In genomic region chr19:48613852-48614435, GRCh38 we compare ENCODE assay signal across 10 cellular contexts. TPM values are rescaled to one million over a fixed set of nuclear protein-coding genes. Genes with fewer than 3 reads are reported as not detected.
DNase-seq lines count a peak whose midpoint lies in the region; ATAC-seq, FAIRE-seq and TF ChIP-seq lines count a peak whose summit lies in the region.
"Had no signal": no experiment of that assay in that cellular context is flagged by ENCODE, and none has a peak within 500 bp of the region (broad histone marks: within the 10 kb centered on the region; RNA-seq: fewer than 3 reads in every experiment).

No MANE protein-coding gene starts in this region.

- TF ChIP-seq EP300 in A549 (IDR thresholded peaks at IDR 0.05): no peak

- peak; percentile 28 to 36 for ATAC-seq in A549
- peak; percentile 5 to 8 for ATAC-seq in activated naive CD4-positive, alpha-beta T cell treated with anti-CD3 and anti-CD28 coated beads, Interleukin-2, amount 50 U/mL, for 72 hours

- peaks cover 29% of the 10 kb centered on the region for H3K4me1 Mint-ChIP-seq in mesothelial cell of epicardium

- no peak for TF ChIP-seq CTCF in A549 (IDR thresholded peaks at IDR 0.05)
- TF ChIP-seq CTCF in mesothelial cell of epicardium (IDR thresholded peaks at IDR 0.05; ENCODE audit: unreplicated experiment): no peak

- TF ChIP-seq POLR2A in A549 (IDR thresholded peaks at IDR 0.05; ENCODE audit: low read length): no peak

- FAIRE-seq in A549 (lab: Jason Lieb, UNC): no peak

- peaks cover 20% of the 10 kb centered on the region; the same call in 1 of the 2 replicates for H3F3A ChIP-seq in GM23248 (ENCODE audit: insufficient read depth)

- H3K4me2 ChIP-seq in A549 (no peak overlapping the region), GM23248 (ENCODE audit: unreplicated experiment) (no peak overlapping the region)

- 84% methylated on average over 13 of the region's 13 CpGs for WGBS in A549 (ENCODE audit: missing lambda C conversion rate)
- WGBS in GM23248 (ENCODE audit: low coverage in 1 of 2, low lambda C conversion rate in 2 of 2, missing lambda C conversion rate in 2 of 2), 2 experiments: 55 to 67% methylated on average over 13 of the region's 13 CpGs

- H3K9me3 ChIP-seq in A549: no peaks in the 10 kb centered on the region
- no peaks in the 10 kb centered on the region for H3K9me3 ChIP-seq in GM23248 (ENCODE audit: low read depth)

- no peaks in the 10 kb centered on the region for H3K27me3 ChIP-seq in GM23248 (replicated peaks; ENCODE audit: insufficient read depth)

- peaks cover 41% of the 10 kb centered on the region for H3K4me1 ChIP-seq in A549
- peaks cover 14% of the 10 kb centered on the region for H3K4me1 ChIP-seq in GM23248 (ENCODE audit: insufficient read depth)

- no peak overlapping the region for H2AFZ ChIP-seq in GM23248

- POLR2A ChIA-PET in A549 (lab: Yijun Ruan, JAX): interaction anchor here (0.5 to 0.9 kb wide), 4 partner anchors 9 to 748 kb away, joined by 3 read pairs; partner anchors contain the start of gene TEAD2

- peaks cover 33% of the 10 kb centered on the region for H3K79me2 ChIP-seq in GM23248 (ENCODE audit: insufficient read depth)

- H3K27ac Mint-ChIP-seq in activated naive CD4-positive, alpha-beta T cell treated with anti-CD3 and anti-CD28 coated beads, Interleukin-2, amount 50 U/mL, for 72 hours: peak overlapping the region; percentile 51 to 99
- peak overlapping the region; percentile 43 for H3K27ac Mint-ChIP-seq in mesothelial cell of epicardium

- no peaks in the 10 kb centered on the region for H3K27me3 Mint-ChIP-seq in mesothelial cell of epicardium (ENCODE audit: low read depth)

- H4K20me1 ChIP-seq in GM23248 (ENCODE audit: insufficient read depth): peaks cover 12% of the 10 kb centered on the region; the same call in 1 of the 2 replicates

- no peak for TF ChIP-seq RAD21 in A549 (conservative IDR thresholded peaks at IDR 0.05 in 1 of 2, IDR thresholded peaks at IDR 0.05 in 1 of 2)

- H3K36me3 ChIP-seq in GM23248 (ENCODE audit: low read depth): peaks cover 21% of the 10 kb centered on the region

- H3K9me2 ChIP-seq in GM23248 (ENCODE audit: insufficient read depth): no peaks in the 10 kb centered on the region

- H3K27ac ChIP-seq in A549 (peak overlapping the region in 1 of 2 experiments; percentile 90; a peak in 3 of 6 replicates), GM23248 (no peak overlapping the region)

- H3K9ac ChIP-seq in GM23248: no peak overlapping the region

- peaks cover 29 to 30% of the 10 kb centered on the region in 2 donors for H3K36me3 Mint-ChIP-seq in activated naive CD4-positive, alpha-beta T cell treated with anti-CD3 and anti-CD28 coated beads, Interleukin-2, amount 50 U/mL, for 72 hours
- H3K36me3 Mint-ChIP-seq in mesothelial cell of epicardium: peaks cover 5% of the 10 kb centered on the region

- H3K4me3 ChIP-seq in A549: no peak overlapping the region
- H3K4me3 ChIP-seq in GM23248: no peak overlapping the region

- in situ Hi-C loops in GM23248 (cut with MboI): no loop called here

- DNase-seq in A549 (ENCODE audit: low read depth in 1 of 2, low spot score in 1 of 2) (no peak), GM23248 (peak; percentile 26), mesothelial cell of epicardium (ENCODE audit: low spot score in 2 of 2, unreplicated experiment in 2 of 2) (no peak), GM03348 (ENCODE audit: low spot score) (no peak), DMS53 (lab: John Stamatoyannopoulos, UW) (no peak), foreskin melanocyte (no peak)
- no peak for DNase-seq in activated naive CD4-positive, alpha-beta T cell treated with anti-CD3 and anti-CD28 coated beads, Interleukin-2, amount 50 U/mL, for 72 hours (ENCODE audit: low spot score in 2 of 2)
- DNase-seq in effector CD8-positive, alpha-beta T cell (lab: John Stamatoyannopoulos, UW): no peak
- DNase-seq: activated CD4-positive, alpha-beta T cell treated with anti-CD3 and anti-CD28 coated beads, Interleukin-2, amount 50 U/mL, for 1 hour had no signal

- H3K4me3 Mint-ChIP-seq in mesothelial cell of epicardium: no peak overlapping the region

- H3K9me3 Mint-ChIP-seq in activated naive CD4-positive, alpha-beta T cell treated with anti-CD3 and anti-CD28 coated beads, Interleukin-2, amount 50 U/mL, for 72 hours: no peaks in the 10 kb centered on the region
- H3K9me3 Mint-ChIP-seq in mesothelial cell of epicardium: no peaks in the 10 kb centered on the region

- CTCF ChIA-PET in A549 (lab: Yijun Ruan, JAX): interaction anchor here (0.9 to 18.9 kb wide), 5 partner anchors 10 to 300 kb away, joined by 3 to 396 read pairs (median 3); partner anchors contain the start of gene KDELR1

TF ChIP-seq in A549, 52 proteins besides CTCF, POLR2A, EP300 and RAD21 (continues in another document):
- TF ChIP-seq, protein P1, sequence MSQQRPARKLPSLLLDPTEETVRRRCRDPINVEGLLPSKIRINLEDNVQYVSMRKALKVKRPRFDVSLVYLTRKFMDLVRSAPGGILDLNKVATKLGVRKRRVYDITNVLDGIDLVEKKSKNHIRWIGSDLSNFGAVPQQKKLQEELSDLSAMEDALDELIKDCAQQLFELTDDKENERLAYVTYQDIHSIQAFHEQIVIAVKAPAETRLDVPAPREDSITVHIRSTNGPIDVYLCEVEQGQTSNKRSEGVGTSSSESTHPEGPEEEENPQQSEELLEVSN (IDR thresholded peaks at IDR 0.05; ENCODE audit: borderline replicate concordance, low read depth): 0 out of 2 replicates have a peak, but pooled peaks have one; percentile 3
- TF ChIP-seq TP53 (CRISPR knock-in tag; IDR thresholded peaks at IDR 0.05) (peak; percentile 74; the same call in 1 of the 2 replicates), RARB (CRISPR knock-in tag; IDR thresholded peaks at IDR 0.05) (peak; percentile 49; the same call in 1 of the 2 replicates), RCOR1 (IDR thresholded peaks at IDR 0.05; ENCODE audit: low read depth, low read length) (no peak), POLR2AphosphoS2 (conservative IDR thresholded peaks at IDR 0.05; ENCODE audit: low read length) (no peak)

RNA-seq across cellular contexts. Expression of gene FAM83E, which starts 0.9 kb away (rescaled TPM):
- polyA plus RNA-seq in A549 (2011; rRNA removed) (0.16 and 0.45 TPM in 2 replicates), A549 (2017; fragmentation: RNase III; extraction: RNeasy Plus Mini Kit Qiagen cat#74134 plus additional on column Dnase treatment) (0.24 to 0.45 TPM (median 0.41 TPM) in 3 replicates), GM23248 (2016; fragmentation: Nextera tagmentation; extraction: Ambion mirVana) (not detected in 2 replicates)
- polyA plus RNA-seq in A549 (2012; cell fraction: cytosol; rRNA removed): 0.13 and 0.25 TPM in 2 replicates
- 0.29 and 0.73 TPM in 2 replicates for polyA plus RNA-seq in A549 (2012; cell fraction: nucleus; rRNA removed)
- polyA minus RNA-seq in A549 (2011; rRNA and poly(A)+ RNA removed): 0.45 and 0.73 TPM in 2 replicates
- not detected in 2 replicates for total RNA-seq in GM23248 (2014; rRNA removed; shearing (Covaris generic))
- total RNA-seq in activated naive CD4-positive, alpha-beta T cell treated with anti-CD3 and anti-CD28 coated beads, Interleukin-2, amount 50 U/mL, for 72 hours: 1 to 10 TPM; 5.5 to 9.1 TPM
- 2.5 to 3.9 TPM (median 3.7 TPM) in 3 replicates for total RNA-seq in mesothelial cell of epicardium

RNA-seq across cellular contexts. Expression of gene RPL18, which starts 5.0 kb away (rescaled TPM):
- polyA plus RNA-seq in A549 (2011; rRNA removed) (1,390 and 1,780 TPM in 2 replicates), A549 (2017; fragmentation: RNase III; extraction: RNeasy Plus Mini Kit Qiagen cat#74134 plus additional on column Dnase treatment) (2,568 to 2,696 TPM (median 2,647 TPM) in 3 replicates), GM23248 (2016; fragmentation: Nextera tagmentation; extraction: Ambion mirVana) (659 and 663 TPM in 2 replicates)
- polyA plus RNA-seq in A549 (2012; cell fraction: cytosol; rRNA removed): 2,689 and 2,957 TPM in 2 replicates
- 2,348 and 2,474 TPM in 2 replicates for polyA plus RNA-seq in A549 (2012; cell fraction: nucleus; rRNA removed)
- polyA minus RNA-seq in A549 (2011; rRNA and poly(A)+ RNA removed): 793 and 1,174 TPM in 2 replicates
- total RNA-seq in GM23248 (2014; rRNA removed; shearing (Covaris generic)): 1,266 and 1,345 TPM in 2 replicates
- 1,000 to 10,000 TPM; 2,030 to 2,264 TPM for total RNA-seq in activated naive CD4-positive, alpha-beta T cell treated with anti-CD3 and anti-CD28 coated beads, Interleukin-2, amount 50 U/mL, for 72 hours
- 1,586 to 1,657 TPM (median 1,644 TPM) in 3 replicates for total RNA-seq in mesothelial cell of epicardium

RNA-seq across cellular contexts. Expression of gene SPHK2, which starts 5.4 kb away (rescaled TPM):
- polyA plus RNA-seq in A549 (2011; rRNA removed) (5.5 and 6.1 TPM in 2 replicates), A549 (2017; fragmentation: RNase III; extraction: RNeasy Plus Mini Kit Qiagen cat#74134 plus additional on column Dnase treatment) (14.7 to 18.3 TPM (median 17.1 TPM) in 3 replicates), GM23248 (2016; fragmentation: Nextera tagmentation; extraction: Ambion mirVana) (9.9 and 11.4 TPM in 2 replicates)
- 13.7 and 18.6 TPM in 2 replicates for polyA plus RNA-seq in A549 (2012; cell fraction: cytosol; rRNA removed)
- 37.8 and 64.1 TPM in 2 replicates for polyA plus RNA-seq in A549 (2012; cell fraction: nucleus; rRNA removed)
- polyA minus RNA-seq in A549 (2011; rRNA and poly(A)+ RNA removed): 8.5 and 10.8 TPM in 2 replicates
- 5.2 and 7.2 TPM in 2 replicates for total RNA-seq in GM23248 (2014; rRNA removed; shearing (Covaris generic))
- total RNA-seq in activated naive CD4-positive, alpha-beta T cell treated with anti-CD3 and anti-CD28 coated beads, Interleukin-2, amount 50 U/mL, for 72 hours: 10 to 100 TPM; 25.7 to 40.4 TPM
- 25.3 to 28.6 TPM (median 27.7 TPM) in 3 replicates for total RNA-seq in mesothelial cell of epicardium

RNA-seq across cellular contexts. Expression of gene SPACA4, which starts 7.4 kb away (rescaled TPM):
- 0.08 and 0.09 TPM in 2 replicates for polyA plus RNA-seq in A549 (2011; rRNA removed)
- polyA plus RNA-seq in A549 (2012; cell fraction: cytosol; rRNA removed): 0.08 and 0.16 TPM in 2 replicates
- polyA plus RNA-seq in A549 (2012; cell fraction: nucleus; rRNA removed): 0.24 and 0.60 TPM in 2 replicates
- 0.12 to 0.13 TPM in 2 of 3 replicates, not detected in the other for polyA plus RNA-seq in A549 (2017; fragmentation: RNase III; extraction: RNeasy Plus Mini Kit Qiagen cat#74134 plus additional on column Dnase treatment)
- polyA minus RNA-seq in A549 (2011; rRNA and poly(A)+ RNA removed): 0.39 TPM in 1 of 2 replicates, not detected in the other
- not detected in 2 replicates for total RNA-seq in GM23248 (2014; rRNA removed; shearing (Covaris generic))
- polyA plus RNA-seq in GM23248 (2016; fragmentation: Nextera tagmentation; extraction: Ambion mirVana): not detected in 2 replicates
- not detected for total RNA-seq in activated naive CD4-positive, alpha-beta T cell treated with anti-CD3 and anti-CD28 coated beads, Interleukin-2, amount 50 U/mL, for 72 hours
- not detected in 3 replicates for total RNA-seq in mesothelial cell of epicardium
- total RNA-seq: liver had no signal
- polyA plus RNA-seq: liver had no signal

RNA-seq across cellular contexts. Expression of gene DBP, which starts 23.2 kb away (rescaled TPM):
- polyA plus RNA-seq in A549 (2011; rRNA removed): 1.8 and 2.5 TPM in 2 replicates
- polyA plus RNA-seq in A549 (2012; cell fraction: cytosol; rRNA removed): 3.3 and 3.6 TPM in 2 replicates
- 2.1 and 2.5 TPM in 2 replicates for polyA plus RNA-seq in A549 (2012; cell fraction: nucleus; rRNA removed)
- polyA plus RNA-seq in A549 (2017; fragmentation: RNase III; extraction: RNeasy Plus Mini Kit Qiagen cat#74134 plus additional on column Dnase treatment): 3.8 to 5.5 TPM (median 4.1 TPM) in 3 replicates
- polyA minus RNA-seq in A549 (2011; rRNA and poly(A)+ RNA removed): 2.2 and 3.9 TPM in 2 replicates
- 5.9 and 6.7 TPM in 2 replicates for total RNA-seq in GM23248 (2014; rRNA removed; shearing (Covaris generic))
- polyA plus RNA-seq in GM23248 (2016; fragmentation: Nextera tagmentation; extraction: Ambion mirVana): 3.3 and 3.7 TPM in 2 replicates
- total RNA-seq in activated naive CD4-positive, alpha-beta T cell treated with anti-CD3 and anti-CD28 coated beads, Interleukin-2, amount 50 U/mL, for 72 hours: 10 to 100 TPM; 10.5 to 16.9 TPM
- total RNA-seq in mesothelial cell of epicardium: 11.5 to 13.2 TPM (median 13.1 TPM) in 3 replicates
